12 cellular contexts compared by ENCODE assay signal in the genomic region with DNA sequence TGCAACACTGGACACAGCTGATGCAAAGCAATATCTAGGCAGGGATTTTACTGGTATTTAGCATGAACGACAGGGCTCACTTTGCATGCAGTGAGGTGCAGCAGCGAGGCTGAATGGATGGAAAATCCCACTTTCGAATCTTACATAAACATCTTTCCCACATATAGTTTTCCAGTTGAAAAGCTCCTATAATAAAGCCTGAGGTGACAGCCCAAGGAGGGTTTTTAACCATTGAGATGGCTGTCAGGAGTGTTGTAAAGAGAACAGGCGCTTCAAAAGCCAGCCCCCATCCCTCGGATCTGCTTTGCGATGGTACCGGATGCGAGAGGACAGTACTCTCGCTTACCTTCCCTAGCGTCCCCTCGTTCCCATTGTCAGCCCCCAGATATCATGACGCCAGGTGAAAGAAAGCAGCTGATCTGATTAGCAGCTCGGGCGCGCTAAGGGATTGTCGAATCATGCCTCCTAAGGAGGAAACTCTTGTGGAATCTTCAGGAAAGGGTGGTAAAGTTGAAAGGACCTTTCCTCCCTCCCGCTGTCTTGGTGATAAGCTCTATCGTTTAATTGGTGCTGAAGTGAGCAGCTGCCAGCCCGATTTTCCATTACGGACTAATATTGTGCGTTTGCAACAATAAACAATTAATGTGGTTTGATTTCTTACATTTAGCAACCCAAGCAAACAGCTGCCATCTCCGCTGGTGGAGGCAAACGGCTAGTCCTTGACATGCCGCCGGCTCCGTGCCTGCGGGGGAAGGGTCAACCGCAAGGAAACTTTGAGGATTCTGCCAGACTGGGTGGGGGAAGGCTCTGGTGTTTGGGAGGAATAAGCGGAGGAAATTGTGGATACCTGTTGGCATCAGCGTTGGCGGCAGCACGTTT. TPM values are rescaled to one million over a fixed set of nuclear protein-coding genes. Genes with fewer than 3 reads are reported as not detected.
A peak's percentile ranks its signal among the peaks of the same experiment; 100 is the strongest.
DNase-seq lines count a peak whose midpoint lies in the region; ATAC-seq, FAIRE-seq and TF ChIP-seq lines count a peak whose summit lies in the region.
"Had no signal": no experiment of that assay in that cellular context is flagged by ENCODE, and none has a peak within 500 bp of the region (broad histone marks: within the 10 kb centered on the region; RNA-seq: fewer than 3 reads in every experiment).

No MANE protein-coding gene starts in this region.

- ATAC-seq in GM18517 (IDR thresholded peaks at IDR 0.05; ENCODE audit: unreplicated experiment), result no peak

- no peaks in the 10 kb centered on the region for H3K27me3 Mint-ChIP-seq in HFFc6 (ENCODE audit: insufficient read depth)
- peaks cover 38% of the 10 kb centered on the region for H3K27me3 Mint-ChIP-seq in astrocyte (ENCODE audit: low read depth, unreplicated experiment)
- H3K27me3 Mint-ChIP-seq in CD8-positive, alpha-beta memory T cell, result peaks cover 4 to 5% of the 10 kb centered on the region in 2 donors

- TF ChIP-seq CTCF in HFFc6 (IDR thresholded peaks at IDR 0.05) (no peak), astrocyte (IDR thresholded peaks at IDR 0.05; ENCODE audit: insufficient read depth, low read depth, low read length) (no peak)

- H4K20me1 ChIP-seq in astrocyte (ENCODE audit: insufficient read depth, low read length), result no peaks in the 10 kb centered on the region

- H2AFZ ChIP-seq in astrocyte (ENCODE audit: low read depth, low read length), result peak overlapping the region; percentile 39

- peaks cover 22% of the 10 kb centered on the region for H3K9me3 Mint-ChIP-seq in HFFc6
- no peaks in the 10 kb centered on the region for H3K9me3 Mint-ChIP-seq in astrocyte (ENCODE audit: unreplicated experiment)
- H3K9me3 Mint-ChIP-seq in CD8-positive, alpha-beta memory T cell, result peaks cover 12 to 41% (median 24%) of the 10 kb centered on the region in 5 donors

- H3K4me3 ChIP-seq in astrocyte (ENCODE audit: insufficient read depth, low read depth, low read length), result peak overlapping the region; percentile 57
- peak overlapping the region; percentile 22 for H3K4me3 ChIP-seq in skeletal muscle cell (ENCODE audit: low read depth, low read length)
- H3K4me3 ChIP-seq in CD8-positive, alpha-beta memory T cell (ENCODE audit: low read length), result no peak overlapping the region
- H3K4me3 ChIP-seq: ovary had no signal

- H3K27ac ChIP-seq in astrocyte (ENCODE audit: low read depth, low read length), result no peak overlapping the region
- no peak overlapping the region for H3K27ac ChIP-seq in CD8-positive, alpha-beta memory T cell (ENCODE audit: low read depth, low read length)
- H3K27ac ChIP-seq: ovary, RWPE1 had no signal

- H3K4me1 Mint-ChIP-seq in HFFc6 (ENCODE audit: low read depth) (no peaks in the 10 kb centered on the region), astrocyte (ENCODE audit: low read depth, unreplicated experiment) (peaks cover 20% of the 10 kb centered on the region)
- H3K4me1 Mint-ChIP-seq in CD8-positive, alpha-beta memory T cell, result no peaks in the 10 kb centered on the region

- DNase-seq in HFFc6 (no peak), astrocyte (ENCODE audit: low read depth) (no peak), islet precursor cell (peak; percentile 75), skeletal muscle cell (ENCODE audit: low read depth) (no peak), NCI-H226 (no peak)
- no peak for DNase-seq in stimulated activated CD4-positive, alpha-beta T cell treated with anti-CD3 and anti-CD28 coated beads, Interleukin-4, amount 100 ng/mL, for 4 hours
- no peak for DNase-seq in CD8-positive, alpha-beta memory T cell
- DNase-seq: activated CD4-positive, CD25-positive, alpha-beta regulatory T cell treated with anti-CD3 and anti-CD28 coated beads, Interleukin-2, amount 50 U/mL, for 72 hours; NCI-H187 had no signal

- peak overlapping the region; percentile 34 for H3K9ac ChIP-seq in astrocyte (ENCODE audit: low read length)

- no peaks in the 10 kb centered on the region for H3K36me3 ChIP-seq in astrocyte (ENCODE audit: insufficient read depth, low read length)
- H3K36me3 ChIP-seq in CD8-positive, alpha-beta memory T cell (ENCODE audit: insufficient read depth, low read length), result no peaks in the 10 kb centered on the region
- H3K36me3 ChIP-seq: ovary had no signal

- H3K79me2 ChIP-seq in astrocyte (ENCODE audit: insufficient read depth, low read length), result no peaks in the 10 kb centered on the region

- H3K4me2 ChIP-seq in astrocyte (ENCODE audit: low read length), result peak overlapping the region; percentile 82

- no peaks in the 10 kb centered on the region for H3K9me3 ChIP-seq in astrocyte (ENCODE audit: insufficient read depth, low read depth, low read length)
- H3K9me3 ChIP-seq in CD8-positive, alpha-beta memory T cell (ENCODE audit: low read length), result no peaks in the 10 kb centered on the region
- H3K9me3 ChIP-seq: ovary had no signal

- H3K4me3 Mint-ChIP-seq in HFFc6, result peak overlapping the region; percentile 37; the same call in 1 of the 2 replicates
- H3K4me3 Mint-ChIP-seq in astrocyte (ENCODE audit: unreplicated experiment), result peak overlapping the region; percentile 91
- H3K4me3 Mint-ChIP-seq in CD8-positive, alpha-beta memory T cell, result no peak overlapping the region

- no peak overlapping the region for H3K27ac Mint-ChIP-seq in HFFc6
- peak overlapping the region; percentile 34 for H3K27ac Mint-ChIP-seq in astrocyte (ENCODE audit: unreplicated experiment)
- H3K27ac Mint-ChIP-seq in CD8-positive, alpha-beta memory T cell, result no peak overlapping the region

- CTCF ChIA-PET in CD8-positive, alpha-beta memory T cell (lab: Charles Lee), result no interaction called here

- H3K36me3 Mint-ChIP-seq in HFFc6 (ENCODE audit: low read depth) (peaks cover 7% of the 10 kb centered on the region; the same call in 1 of the 2 replicates), astrocyte (ENCODE audit: low read depth, unreplicated experiment) (no peaks in the 10 kb centered on the region)
- peaks cover 0 to 3% (median 0%) of the 10 kb centered on the region in 3 donors for H3K36me3 Mint-ChIP-seq in CD8-positive, alpha-beta memory T cell

- H3K4me1 ChIP-seq in astrocyte (ENCODE audit: insufficient read depth, low read length), result peaks cover 9% of the 10 kb centered on the region
- no peaks in the 10 kb centered on the region for H3K4me1 ChIP-seq in CD8-positive, alpha-beta memory T cell (ENCODE audit: insufficient read depth, low read length)

- peaks cover 48% of the 10 kb centered on the region for H3K27me3 ChIP-seq in astrocyte (ENCODE audit: insufficient read depth, low read length)
- no peaks in the 10 kb centered on the region for H3K27me3 ChIP-seq in CD8-positive, alpha-beta memory T cell (ENCODE audit: insufficient read depth, low read length, poor library complexity, severe bottlenecking)
- H3K27me3 ChIP-seq: ovary had no signal

- no peak for FAIRE-seq in astrocyte (lab: Jason Lieb, UNC)

- POLR2A ChIA-PET in CD8-positive, alpha-beta memory T cell (lab: Charles Lee), result no interaction called here

RNA-seq across cellular contexts. Expression of gene CDH8, which starts 1.8 kb away (rescaled TPM):
- total RNA-seq in HFFc6 (2021; fragmentation: NEBNext Ultra II Directional; extraction: Animal tissue kit (Norgen Biotek cat#: 25700)), result not detected
- total RNA-seq in astrocyte, result 13.2 and 17.5 TPM in 2 replicates
- not detected for total RNA-seq in CD8-positive, alpha-beta memory T cell
- polyA plus RNA-seq in CD8-positive, alpha-beta memory T cell, result not detected

Comparison
In these comparisons a context has a peak if more than half of its experiments do, and no peak if none do; other contexts are left out.
1. H3K4me3 Mint-ChIP-seq: peak in HFFc6 (single experiment) and astrocyte (single experiment); none in CD8-positive, alpha-beta memory T cell (0 of 7).
2. RNA of gene CDH8, which starts 1.8 kb away (total RNA-seq): 13.2 to 17.5 TPM in astrocyte; not detected in CD8-positive, alpha-beta memory T cell and not detected in HFFc6; every median in the first group is over 10 times any median in the second.